In the genomic region with DNA sequence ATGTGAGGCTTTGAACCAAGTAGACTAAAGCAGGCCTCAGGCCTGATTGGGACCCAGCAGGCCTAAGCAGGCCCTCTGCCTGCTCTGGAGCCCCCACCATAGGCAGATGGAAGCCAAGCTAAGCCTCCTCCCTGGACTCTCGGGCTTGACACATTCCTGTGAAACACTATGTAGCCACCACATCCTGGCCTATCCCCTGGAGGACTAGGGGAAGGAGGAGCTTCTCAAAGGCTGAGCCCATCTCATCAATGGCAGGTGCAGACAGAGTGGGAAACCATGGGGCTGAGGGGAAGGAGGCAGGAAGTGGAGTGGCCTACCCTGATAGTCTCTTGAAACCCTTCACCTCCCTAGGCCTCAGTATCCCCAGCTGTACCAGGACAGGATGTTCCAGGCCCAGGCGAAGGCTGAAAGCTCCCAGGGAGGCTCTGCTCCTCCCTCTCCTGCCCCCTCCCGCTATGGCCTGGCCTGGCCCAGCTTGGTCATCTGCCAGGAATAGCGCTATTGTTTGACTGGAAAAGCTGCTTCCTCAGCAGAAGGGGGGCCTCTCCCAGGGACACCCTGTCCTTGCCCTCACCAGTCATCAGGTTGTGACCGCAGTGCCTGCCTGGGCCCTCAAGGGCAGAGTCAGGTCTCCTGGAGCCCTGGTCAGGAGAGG, we compare ENCODE assay signal across 8 cellular contexts. TPM values are rescaled to one million over a fixed set of nuclear protein-coding genes. Genes with fewer than 3 reads are reported as not detected.
DNase-seq lines count a peak whose midpoint lies in the region; ATAC-seq and FAIRE-seq lines count a peak whose summit lies in the region.

No MANE protein-coding gene starts in this region.

- peak; percentile 47 to 66 for ATAC-seq in right cardiac atrium
- no peak for ATAC-seq in HG02852 (IDR thresholded peaks at IDR 0.05; ENCODE audit: unreplicated experiment)

- FAIRE-seq in HTR-8/SVneo (lab: Jason Lieb, UNC) = no peak

- no peak overlapping the region for H3K4me3 ChIP-seq in right cardiac atrium (ENCODE audit: low read length)

- H3K4me1 ChIP-seq in right cardiac atrium (ENCODE audit: control insufficient read depth, insufficient read depth, low read length) = peaks cover 14% of the 10 kb centered on the region

- no peaks in the 10 kb centered on the region for H3K27me3 ChIP-seq in right cardiac atrium (ENCODE audit: control insufficient read depth, insufficient read depth)

- in situ Hi-C loops in Caki2 (cut with HindIII; ENCODE audit: low pct_unique_long_range_greater_than_20kb, low sequenced_read_pairs) = no loop called here

- H3K27ac ChIP-seq in right cardiac atrium (ENCODE audit: low read length) = peak overlapping the region; percentile 97

- WGBS in right cardiac atrium = 20% methylated on average over 5 of the region's 5 CpGs

- intact Hi-C loops in right cardiac atrium (cut with DNase I) = loop anchor here in 1 of 4 donors (5.0 kb wide), 1 partner anchor 41 kb away; no protein-coding TSS in a partner anchor

- H3K9me3 ChIP-seq in right cardiac atrium (ENCODE audit: control insufficient read depth, low read length) = no peaks in the 10 kb centered on the region

- DNase-seq in Caki2 (ENCODE audit: low read depth) = peak; percentile 80
- peak; percentile 38 for DNase-seq in NCI-H1092 (lab: John Stamatoyannopoulos, UW)
- DNase-seq in astrocyte of the hippocampus (ENCODE audit: low read depth, low spot score) = peak; percentile 82
- DNase-seq in right cardiac atrium = peak; percentile 90 to 94 (median 92)
- peak; percentile 24 for DNase-seq in retina
- DNase-seq in NCI-H1930 (lab: John Stamatoyannopoulos, UW) = no peak
- no peak for DNase-seq in HTR-8/SVneo (ENCODE audit: insufficient read length, low spot score)

RNA-seq across cellular contexts. Expression of a gene that starts 1.5 kb away (rescaled TPM):
- total RNA-seq in Caki2 (2014; rRNA removed; shearing (Covaris generic); ENCODE audit: low replicate concordance) = 14.0 and 16.0 TPM in 2 replicates
- total RNA-seq in right cardiac atrium = 1 to 10 TPM; 7.0 to 9.0 (median 7.4) TPM
- polyA plus RNA-seq in right cardiac atrium = 6.4 TPM

RNA-seq across cellular contexts. Expression of a gene that starts 24.2 kb away (rescaled TPM):
- total RNA-seq in Caki2 (2014; rRNA removed; shearing (Covaris generic); ENCODE audit: low replicate concordance) = not detected in 2 replicates
- 1 to 10 TPM in 1 of 4 donors, under 1 TPM in 3; 0.17 to 1.5 (median 0.26) TPM for total RNA-seq in right cardiac atrium
- 0.81 TPM for polyA plus RNA-seq in right cardiac atrium

RNA-seq across cellular contexts. Expression of a gene that starts 35.9 kb away (rescaled TPM):
- 44.3 and 45.5 TPM in 2 replicates for total RNA-seq in Caki2 (2014; rRNA removed; shearing (Covaris generic); ENCODE audit: low replicate concordance)
- 1 to 10 TPM; 5.6 to 9.1 (median 8.5) TPM for total RNA-seq in right cardiac atrium
- polyA plus RNA-seq in right cardiac atrium = 5.4 TPM

RNA-seq across cellular contexts. Expression of a gene that starts 44.2 kb away (rescaled TPM):
- 35.7 and 35.8 TPM in 2 replicates for total RNA-seq in Caki2 (2014; rRNA removed; shearing (Covaris generic); ENCODE audit: low replicate concordance)
- total RNA-seq in right cardiac atrium = 1 to 10 TPM in 1 of 4 donors, under 1 TPM in 3; 0.09 to 3.7 (median 0.43) TPM
- 0.54 TPM for polyA plus RNA-seq in right cardiac atrium

Comparison
In these comparisons a context has a peak if more than half of its experiments do, and no peak if none do; other contexts are left out.
1. DNase-seq: peak in Caki2 (single experiment), NCI-H1092 (single experiment), astrocyte of the hippocampus (single experiment), right cardiac atrium (3 of 3) and retina (single experiment); none in NCI-H1930 (0 of 2) and HTR-8/SVneo (single experiment).